In genomic region chr12:107032266-107032665, GRCh38 we compare ENCODE assay signal across 26 cellular contexts.
"Had no signal": no experiment of that assay in that cellular context is flagged by ENCODE, and none has a peak within 500 bp of the region (broad histone marks: within the 10 kb centered on the region; RNA-seq: fewer than 3 reads in every experiment).

No MANE protein-coding gene starts in this region.

- H3K36me3 Mint-ChIP-seq: activated CD8-positive, alpha-beta memory T cell treated with anti-CD3 and anti-CD28 coated beads, Interleukin-2, amount 10 ng/mL, durations not matched to agents 7 days and 5 days had no signal

- H3K36me3 ChIP-seq: adrenal gland, gastrocnemius medialis, thoracic aorta, uterus had no signal

- H3K27ac ChIP-seq: adrenal gland, thoracic aorta had no signal

- H3K27me3 ChIP-seq: adrenal gland, gastrocnemius medialis, uterus had no signal

- ATAC-seq: activated CD4-positive, alpha-beta T cell treated with anti-CD3 and anti-CD28 coated beads for 36 hours; activated CD8-positive, alpha-beta memory T cell treated with anti-CD3 and anti-CD28 coated beads, Interleukin-2, amount 10 ng/mL, durations not matched to agents 7 days and 5 days; activated CD8-positive, alpha-beta T cell treated with anti-CD3 and anti-CD28 coated beads, Interleukin-2, amount 10 ng/mL, durations not matched to agents 7 days and 5 days; activated naive CD4-positive, alpha-beta T cell treated with anti-CD3 and anti-CD28 coated beads, Interleukin-2, amount 50 U/mL, for 72 hours; gastrocnemius medialis; left colon; naive thymus-derived CD4-positive, alpha-beta T cell; right cardiac atrium; T-cell had no signal

- H3K27ac Mint-ChIP-seq: activated CD4-positive, alpha-beta T cell treated with anti-CD3 and anti-CD28 coated beads for 36 hours; activated CD8-positive, alpha-beta memory T cell treated with anti-CD3 and anti-CD28 coated beads, Interleukin-2, amount 10 ng/mL, durations not matched to agents 7 days and 5 days; activated CD8-positive, alpha-beta T cell treated with anti-CD3 and anti-CD28 coated beads, Interleukin-2, amount 10 ng/mL, durations not matched to agents 7 days and 5 days; activated naive CD4-positive, alpha-beta T cell treated with anti-CD3 and anti-CD28 coated beads, Interleukin-2, amount 50 U/mL, for 72 hours; stimulated activated naive CD8-positive, alpha-beta T cell treated with anti-CD3 and anti-CD28 coated beads, Interleukin-15, Interleukin-2, amounts not matched to agents 100 ng/mL and 50 ng/mL, for 24 hours; T-helper 2 cell treated with Interferon-gamma antibody and Interleukin-4, amounts not matched to agents 5 μg/mL and 100 μg/mL, for 36 hours; type B pancreatic cell had no signal

- H3K4me3 Mint-ChIP-seq: activated CD4-positive, alpha-beta T cell treated with anti-CD3 and anti-CD28 coated beads for 36 hours; activated CD8-positive, alpha-beta memory T cell treated with anti-CD3 and anti-CD28 coated beads, Interleukin-2, amount 10 ng/mL, durations not matched to agents 7 days and 5 days; activated CD8-positive, alpha-beta T cell treated with anti-CD3 and anti-CD28 coated beads, Interleukin-2, amount 10 ng/mL, durations not matched to agents 7 days and 5 days; brain; naive thymus-derived CD4-positive, alpha-beta T cell; stimulated activated naive CD8-positive, alpha-beta T cell treated with anti-CD3 and anti-CD28 coated beads, Interleukin-15, Interleukin-2, amounts not matched to agents 100 ng/mL and 50 ng/mL, for 24 hours; T-helper 2 cell treated with Interferon-gamma antibody and Interleukin-4, amounts not matched to agents 5 μg/mL and 100 μg/mL, for 36 hours; type B pancreatic cell had no signal

- H3K9me3 ChIP-seq: adrenal gland, gastrocnemius medialis, thoracic aorta, uterus had no signal

- H3K27me3 Mint-ChIP-seq: activated CD4-positive, alpha-beta T cell treated with anti-CD3 and anti-CD28 coated beads for 36 hours; activated CD8-positive, alpha-beta memory T cell treated with anti-CD3 and anti-CD28 coated beads, Interleukin-2, amount 10 ng/mL, durations not matched to agents 7 days and 5 days; brain; naive thymus-derived CD4-positive, alpha-beta T cell; stimulated activated naive CD8-positive, alpha-beta T cell treated with anti-CD3 and anti-CD28 coated beads, Interleukin-15, Interleukin-2, amounts not matched to agents 100 ng/mL and 50 ng/mL, for 24 hours; T-cell; type B pancreatic cell had no signal

- H3K4me3 ChIP-seq: adrenal gland, gastrocnemius medialis, thoracic aorta, uterus had no signal

- DNase-seq: activated CD4-positive, alpha-beta T cell treated with anti-CD3 and anti-CD28 coated beads for 36 hours; activated CD4-positive, CD25-positive, alpha-beta regulatory T cell; activated CD8-positive, alpha-beta memory T cell treated with anti-CD3 and anti-CD28 coated beads, Interleukin-2, amount 10 ng/mL, durations not matched to agents 7 days and 5 days; activated CD8-positive, alpha-beta T cell treated with anti-CD3 and anti-CD28 coated beads, Interleukin-2, amount 10 ng/mL, durations not matched to agents 7 days and 5 days; activated naive CD4-positive, alpha-beta T cell; activated T-cell treated with anti-CD3 and anti-CD28 coated beads, Interleukin-2, amount 50 U/mL, for 48 hours; adrenal gland; aorta; cortex of kidney; gastrocnemius medialis; glutamatergic neuron; kidney; left colon; midbrain; naive thymus-derived CD4-positive, alpha-beta T cell; right cardiac atrium; stimulated activated CD4-positive, alpha-beta T cell treated with anti-CD3 and anti-CD28 coated beads, Interleukin-15, amount 100 ng/mL, for 24 hours; stimulated activated CD4-positive, alpha-beta T cell treated with anti-CD3 and anti-CD28 coated beads, Interleukin-2, amount 100 ng/mL, for 24 hours; uterus had no signal
